Comparison of ENCODE assay signal across 11 cellular contexts in genomic region chr1:23958040-23958809, GRCh38. TPM values are rescaled to one million over a fixed set of nuclear protein-coding genes. Genes with fewer than 3 reads are reported as not detected.
DNase-seq lines count a peak whose midpoint lies in the region; ATAC-seq, FAIRE-seq and TF ChIP-seq lines count a peak whose summit lies in the region.
"Not testable (repeated sequence)": the region's sequence is repeated elsewhere in the genome, so short reads cannot be mapped to it uniquely, and the experiment has no call there.
"Had no signal": no experiment of that assay in that cellular context is flagged by ENCODE, and none has a peak within 500 bp of the region (broad histone marks: within the 10 kb centered on the region; RNA-seq: fewer than 3 reads in every experiment).

No MANE protein-coding gene starts in this region.

- H4K20me1 ChIP-seq in K562 (replicated peaks; ENCODE audit: control insufficient read depth, insufficient read depth, low read length); fibroblast of lung (ENCODE audit: control insufficient read depth, extremely low read depth, insufficient read depth, low read length): not testable (repeated sequence)

- not testable (repeated sequence) for H3K9me1 ChIP-seq in K562 (ENCODE audit: control insufficient read depth, insufficient read depth, low read length)

- FAIRE-seq in K562 (lab: Jason Lieb, UNC): not testable (repeated sequence)

- peaks cover 19 to 20% of the 10 kb centered on the region in 2 experiments; a peak in 4 of 5 replicates for H3K4me1 ChIP-seq in K562 (replicated peaks in 1 of 2; ENCODE audit: control insufficient read depth in 2 of 2, insufficient read depth in 2 of 2, low read length in 2 of 2)
- H3K4me1 ChIP-seq in fibroblast of lung (ENCODE audit: control insufficient read depth, extremely low read depth, insufficient read depth, low read length); rectal smooth muscle tissue (ENCODE audit: control insufficient read depth, insufficient read depth, low read length); urinary bladder (ENCODE audit: insufficient read depth): not testable (repeated sequence)

- H3K27ac ChIP-seq in K562 (ENCODE audit: extremely low read depth, low read depth, low read length) (peak overlapping the region; percentile 98), fibroblast of lung (ENCODE audit: insufficient read depth, low read length) (peak overlapping the region; percentile 96), rectal smooth muscle tissue (ENCODE audit: low read depth, low read length) (peak overlapping the region; percentile 93), urinary bladder (ENCODE audit: low read depth) (peak overlapping the region; percentile 98)

- in situ Hi-C loops in K562 (cut with MboI): not testable (repeated sequence)

- H3K9me3 ChIP-seq in K562 (replicated peaks; ENCODE audit: control insufficient read depth, insufficient read depth, low read depth, low read length); fibroblast of lung (ENCODE audit: control insufficient read depth, insufficient read depth, low read depth, low read length): not testable (repeated sequence)

- POLR2A ChIA-PET in WTC11 (lab: Charles Lee): not testable (repeated sequence)
- POLR2A ChIA-PET in K562 (lab: Yijun Ruan, JAX): interaction anchor here (0.6 to 8.0 kb wide), 9 partner anchors 9 to 183 kb away, joined by 3 to 82 read pairs (median 6); partner anchors contain the start of genes PITHD1 and SRSF10

- not testable (repeated sequence) for H3K27me3 ChIP-seq in K562 (ENCODE audit: control insufficient read depth in 2 of 2, insufficient read depth in 2 of 2, low read length in 2 of 2); fibroblast of lung (ENCODE audit: control insufficient read depth, insufficient read depth, low read length); rectal smooth muscle tissue (ENCODE audit: control insufficient read depth, insufficient read depth, low read length)

- CTCF ChIA-PET in WTC11 (lab: Charles Lee) (interaction anchor here (1.2 to 2.3 kb wide), 6 partner anchors 9 to 192 kb away, joined by 3 to 11 read pairs (median 4); no protein-coding TSS in a partner anchor), K562 (lab: Yijun Ruan, JAX; ENCODE audit: low intra/inter-chr PET ratio) (interaction anchor here (0.6 kb wide), 1 partner anchor 1537 kb away, joined by 4 read pairs; no protein-coding TSS in a partner anchor)

- H3K4me1 Mint-ChIP-seq in WTC11 (peaks cover 46% of the 10 kb centered on the region), memory B cell (peaks cover 29% of the 10 kb centered on the region)

- not testable (repeated sequence) for TF ChIP-seq CTCF in WTC11 (IDR thresholded peaks at IDR 0.05); K562 (IDR thresholded peaks at IDR 0.05 in 2 of 3, conservative IDR thresholded peaks at IDR 0.05 in 1 of 3; ENCODE audit: insufficient read depth in 2 of 3, low read depth in 1 of 3, low read length in 3 of 3); fibroblast of lung (conservative IDR thresholded peaks at IDR 0.05 in 1 of 2, IDR thresholded peaks at IDR 0.05 in 1 of 2; ENCODE audit: low read depth in 1 of 2, low read length in 2 of 2)

- peaks cover 23% of the 10 kb centered on the region for H3K36me3 Mint-ChIP-seq in WTC11
- H3K36me3 Mint-ChIP-seq in memory B cell: not testable (repeated sequence)

- peaks cover 28% of the 10 kb centered on the region for H3K79me2 ChIP-seq in K562 (ENCODE audit: control insufficient read depth, insufficient read depth, low read length)
- peaks cover 26% of the 10 kb centered on the region for H3K79me2 ChIP-seq in fibroblast of lung (ENCODE audit: control insufficient read depth, insufficient read depth, low read length)

- TSS peak; percentile 76 for BruUV-seq in K562 (replicated peaks; lab: Mats Ljungman, UMichigan)

- TF ChIP-seq POLR2A in K562 (conservative IDR thresholded peaks at IDR 0.05): not testable (repeated sequence)

- peak overlapping the region; percentile 90 for H2AFZ ChIP-seq in K562 (ENCODE audit: low read depth, low read length)
- not testable (repeated sequence) for H2AFZ ChIP-seq in fibroblast of lung (ENCODE audit: low read length)

- ATAC-seq in WTC11; K562; memory B cell (ENCODE audit: low read depth): not testable (repeated sequence)

- H3K4me3 ChIP-seq in GM08714 (ENCODE audit: low read length) (peak overlapping the region; percentile 30; the same call in 1 of the 2 replicates), K562 (peak overlapping the region; percentile 93), fibroblast of lung (replicated peaks in 1 of 4; ENCODE audit: control extremely low read depth in 1 of 4, insufficient read depth in 1 of 4, low read depth in 3 of 4, low read length in 4 of 4) (peak overlapping the region; percentile 55 to 83 (median 76)), rectal smooth muscle tissue (ENCODE audit: low read length) (peak overlapping the region; percentile 82), urinary bladder (ENCODE audit: low read depth, low read length) (peak overlapping the region; percentile 63)

- WGBS in K562 (ENCODE audit: insufficient coverage, low coverage, missing lambda C conversion rate): 9% methylated on average over 19 of the region's 19 CpGs
- 50% methylated on average over 19 of the region's 19 CpGs for WGBS in urinary bladder

- H3K27ac Mint-ChIP-seq in WTC11 (peak overlapping the region; percentile 96), memory B cell (peak overlapping the region; percentile 99)

- intact Hi-C loops in K562 (cut with micrococcal nuclease): not testable (repeated sequence)

- TF ChIP-seq RAD21 in K562 (CRISPR knock-in tag; conservative IDR thresholded peaks at IDR 0.05 in 1 of 2, IDR thresholded peaks at IDR 0.05 in 1 of 2): not testable (repeated sequence)

- peaks cover 25% of the 10 kb centered on the region; the same call in 2 of the 3 replicates for H3K36me3 ChIP-seq in K562 (ENCODE audit: control insufficient read depth, insufficient read depth, low read length)
- H3K36me3 ChIP-seq in fibroblast of lung (ENCODE audit: control insufficient read depth, insufficient read depth, low read length); rectal smooth muscle tissue (ENCODE audit: control insufficient read depth, insufficient read depth, low read length); urinary bladder (ENCODE audit: insufficient read depth): not testable (repeated sequence)

- not testable (repeated sequence) for H3K9me3 Mint-ChIP-seq in WTC11, memory B cell

- DNase-seq in MV-4-11 (lab: John Stamatoyannopoulos, UW) (peak; percentile 51), K562 (ENCODE audit: extremely low read depth in 1 of 4, low spot score in 3 of 4) (peak in 1 of 4 experiments; percentile 63)
- not testable (repeated sequence) for DNase-seq in WTC11 (ENCODE audit: low spot score); fibroblast of lung (ENCODE audit: low read depth in 2 of 2); memory B cell (ENCODE audit: low spot score in 2 of 2)

- H3K4me2 ChIP-seq in K562 (ENCODE audit: insufficient read depth, low read length) (peak overlapping the region; percentile 83), fibroblast of lung (ENCODE audit: extremely low read depth, insufficient read depth, low read length) (peak overlapping the region; percentile 83)

- not testable (repeated sequence) for TF ChIP-seq EP300 in K562 (IDR thresholded peaks at IDR 0.05; ENCODE audit: low read length)

- not testable (repeated sequence) for H3K27me3 Mint-ChIP-seq in WTC11 (ENCODE audit: low read depth); memory B cell

- H3K4me3 Mint-ChIP-seq in WTC11 (peak overlapping the region; percentile 88), memory B cell (peak overlapping the region; percentile 99)

- H3K9ac ChIP-seq in K562 (ENCODE audit: insufficient read depth in 1 of 2, low read depth in 2 of 2, low read length in 2 of 2): peak overlapping the region; percentile 99 to 100
- not testable (repeated sequence) for H3K9ac ChIP-seq in fibroblast of lung (ENCODE audit: insufficient read depth, low read length); rectal smooth muscle tissue (ENCODE audit: low read length)

RNA-seq across cellular contexts. Expression of gene PNRC2, which starts 1.4 kb away (rescaled TPM):
- total RNA-seq in WTC11 (2021): 133 to 166 TPM (median 153 TPM) in 3 replicates
- total RNA-seq in K562 (2011; cell fraction: chromatin; rRNA removed; ENCODE audit: low replicate concordance): 17.2 and 67.9 TPM in 2 replicates
- 15.8 and 18.9 TPM in 2 replicates for total RNA-seq in K562 (2011; cell fraction: nucleolus; rRNA removed)
- total RNA-seq in K562 (2011; cell fraction: nucleoplasm; rRNA removed): 46.6 and 90.9 TPM in 2 replicates
- 120 and 127 TPM in 2 replicates for total RNA-seq in K562 (2014; rRNA removed)
- 203 and 235 TPM in 2 replicates for total RNA-seq in K562 (2014; rRNA removed; fragmentation: Illumina TruSeq; extraction: Trizol)
- total RNA-seq in K562 (2015; rRNA removed; fragmentation: Illumina TruSeq; extraction: Trizol): 222 and 230 TPM in 2 replicates
- 197 TPM in 2 replicates for total RNA-seq in K562 (2021)
- 208 and 228 TPM in 2 replicates for polyA plus RNA-seq in K562 (2011; rRNA removed)
- 72.6 and 105 TPM in 2 replicates for polyA plus RNA-seq in K562 (2011; cell fraction: cytosol; rRNA removed)
- polyA plus RNA-seq in K562 (2011; cell fraction: nucleus; rRNA removed): 98.0 and 210 TPM in 2 replicates
- 157 and 165 TPM in 2 replicates for polyA plus RNA-seq in K562 (2012)
- polyA plus RNA-seq in K562 (2014; fragmentation: Illumina TruSeq; extraction: Trizol): 260 and 303 TPM in 2 replicates
- 100 to 1,000 TPM; 178 to 212 TPM for polyA plus RNA-seq in K562 (2014; fragmentation: Nextera tagmentation; extraction: Ambion mirVana)
- 196 and 203 TPM in 2 replicates for polyA plus RNA-seq in K562 (2014; rRNA removed)
- polyA minus RNA-seq in K562 (2011; rRNA and poly(A)+ RNA removed): 164 and 170 TPM in 2 replicates
- 77.2 and 102 TPM in 2 replicates for polyA minus RNA-seq in K562 (2011; cell fraction: cytosol; rRNA and poly(A)+ RNA removed)
- 27.7 and 67.3 TPM in 2 replicates for polyA minus RNA-seq in K562 (2011; cell fraction: nucleus; rRNA and poly(A)+ RNA removed)
- total RNA-seq in fibroblast of lung: 84.4 and 91.7 TPM in 2 replicates
- polyA plus RNA-seq in fibroblast of lung: 86.6 and 96.6 TPM in 2 replicates
- polyA plus RNA-seq in fibroblast of lung (2012): 44.5 and 47.1 TPM in 2 replicates
- polyA minus RNA-seq in fibroblast of lung (ENCODE audit: low replicate concordance): 16.7 and 21.9 TPM in 2 replicates
- 156 TPM for total RNA-seq in urinary bladder
- 94.0 TPM for polyA plus RNA-seq in urinary bladder

RNA-seq across cellular contexts. Expression of gene SRSF10, which starts 21.9 kb away (rescaled TPM):
- total RNA-seq in WTC11 (2021): 163 to 178 TPM (median 170 TPM) in 3 replicates
- 169 and 504 TPM in 2 replicates for total RNA-seq in K562 (2011; cell fraction: chromatin; rRNA removed; ENCODE audit: low replicate concordance)
- 115 and 121 TPM in 2 replicates for total RNA-seq in K562 (2011; cell fraction: nucleolus; rRNA removed)
- total RNA-seq in K562 (2011; cell fraction: nucleoplasm; rRNA removed): 210 and 328 TPM in 2 replicates
- total RNA-seq in K562 (2014; rRNA removed): 147 and 154 TPM in 2 replicates
- total RNA-seq in K562 (2014; rRNA removed; fragmentation: Illumina TruSeq; extraction: Trizol): 246 and 266 TPM in 2 replicates
- total RNA-seq in K562 (2015; rRNA removed; fragmentation: Illumina TruSeq; extraction: Trizol): 250 and 264 TPM in 2 replicates
- 154 and 165 TPM in 2 replicates for total RNA-seq in K562 (2021)
- polyA plus RNA-seq in K562 (2011; rRNA removed): 163 and 205 TPM in 2 replicates
- 84.6 and 130 TPM in 2 replicates for polyA plus RNA-seq in K562 (2011; cell fraction: cytosol; rRNA removed)
- polyA plus RNA-seq in K562 (2011; cell fraction: nucleus; rRNA removed): 253 and 293 TPM in 2 replicates
- polyA plus RNA-seq in K562 (2012): 138 and 150 TPM in 2 replicates
- polyA plus RNA-seq in K562 (2014; fragmentation: Illumina TruSeq; extraction: Trizol): 200 and 256 TPM in 2 replicates
- 100 to 1,000 TPM; 191 to 226 TPM for polyA plus RNA-seq in K562 (2014; fragmentation: Nextera tagmentation; extraction: Ambion mirVana)
- polyA plus RNA-seq in K562 (2014; rRNA removed): 173 and 184 TPM in 2 replicates
- 251 and 281 TPM in 2 replicates for polyA minus RNA-seq in K562 (2011; rRNA and poly(A)+ RNA removed)
- 75.5 and 78.6 TPM in 2 replicates for polyA minus RNA-seq in K562 (2011; cell fraction: cytosol; rRNA and poly(A)+ RNA removed)
- 265 and 458 TPM in 2 replicates for polyA minus RNA-seq in K562 (2011; cell fraction: nucleus; rRNA and poly(A)+ RNA removed)
- total RNA-seq in fibroblast of lung: 83.0 and 93.5 TPM in 2 replicates
- 113 and 118 TPM in 2 replicates for polyA plus RNA-seq in fibroblast of lung
- polyA plus RNA-seq in fibroblast of lung (2012): 69.3 and 72.2 TPM in 2 replicates
- polyA minus RNA-seq in fibroblast of lung (ENCODE audit: low replicate concordance): 18.4 and 32.0 TPM in 2 replicates
- 155 TPM for total RNA-seq in urinary bladder
- polyA plus RNA-seq in urinary bladder: 50.7 TPM

RNA-seq across cellular contexts. Expression of gene CNR2, which starts 45.1 kb away (rescaled TPM):
- total RNA-seq in WTC11 (2021) (not detected in 3 replicates), K562 (2014; rRNA removed) (not detected in 2 replicates), K562 (2014; rRNA removed; fragmentation: Illumina TruSeq; extraction: Trizol) (not detected in 2 replicates), K562 (2015; rRNA removed; fragmentation: Illumina TruSeq; extraction: Trizol) (not detected in 2 replicates), K562 (2021) (not detected in 2 replicates), fibroblast of lung (not detected in 2 replicates), urinary bladder (0.11 TPM)
- total RNA-seq in K562 (2011; cell fraction: chromatin; rRNA removed; ENCODE audit: low replicate concordance): not detected in 2 replicates
- total RNA-seq in K562 (2011; cell fraction: nucleolus; rRNA removed): not detected in 2 replicates
- 0.07 TPM in 1 of 2 replicates, not detected in the other for total RNA-seq in K562 (2011; cell fraction: nucleoplasm; rRNA removed)
- polyA plus RNA-seq in K562 (2011; rRNA removed) (not detected in 2 replicates), K562 (2014; fragmentation: Illumina TruSeq; extraction: Trizol) (not detected in 2 replicates), K562 (2014; fragmentation: Nextera tagmentation; extraction: Ambion mirVana) (not detected), K562 (2014; rRNA removed) (0.04 TPM in 1 of 2 replicates, not detected in the other), fibroblast of lung (not detected in 2 replicates), urinary bladder (not detected)
- polyA plus RNA-seq in K562 (2011; cell fraction: cytosol; rRNA removed): not detected in 2 replicates
- not detected in 2 replicates for polyA plus RNA-seq in K562 (2011; cell fraction: nucleus; rRNA removed)
- polyA plus RNA-seq in K562 (2012): 0.01 TPM in 1 of 2 replicates, not detected in the other
- not detected in 2 replicates for polyA minus RNA-seq in K562 (2011; rRNA and poly(A)+ RNA removed)
- not detected in 2 replicates for polyA minus RNA-seq in K562 (2011; cell fraction: cytosol; rRNA and poly(A)+ RNA removed)
- not detected in 2 replicates for polyA minus RNA-seq in K562 (2011; cell fraction: nucleus; rRNA and poly(A)+ RNA removed)
- not detected in 2 replicates for polyA plus RNA-seq in fibroblast of lung (2012)
- not detected in 2 replicates for polyA minus RNA-seq in fibroblast of lung (ENCODE audit: low replicate concordance)
- total RNA-seq: NCI-H460, occipital lobe, SK-MEL-5 had no signal

Comparison
In these comparisons a context has a peak if more than half of its experiments do, and no peak if none do; other contexts are left out.
1. H3K4me3 ChIP-seq: peak in every context shown above with its lines; median percentile 93 in K562; 82 in rectal smooth muscle tissue; 76 in fibroblast of lung; 63 in urinary bladder; 30 in GM08714.